In genomic region chr17:76246080-76247066, GRCh38 we compare ENCODE assay signal across 9 cellular contexts. TPM values are rescaled to one million over a fixed set of nuclear protein-coding genes. Genes with fewer than 3 reads are reported as not detected.
DNase-seq lines count a peak whose midpoint lies in the region; ATAC-seq and TF ChIP-seq lines count a peak whose summit lies in the region.
"Had no signal": no experiment of that assay in that cellular context is flagged by ENCODE, and none has a peak within 500 bp of the region (broad histone marks: within the 10 kb centered on the region; RNA-seq: fewer than 3 reads in every experiment).

No MANE protein-coding gene starts in this region.

- no peak overlapping the region for H3K4me3 ChIP-seq in astrocyte of the spinal cord (ENCODE audit: low read depth, low read length)
- H3K4me3 ChIP-seq in gastrocnemius medialis, result no peak overlapping the region

- TF ChIP-seq POLR2A in gastrocnemius medialis (IDR thresholded peaks at IDR 0.05), result peak; percentile 55 to 67

- DNase-seq in NAMALWA (ENCODE audit: low spot score) (peak; percentile 61), astrocyte of the spinal cord (ENCODE audit: low read depth, low spot score) (peak; percentile 52), gastrocnemius medialis (peak; percentile 62 to 78), NCI-H82 (lab: John Stamatoyannopoulos, UW) (no peak), ureter (ENCODE audit: low spot score) (no peak), RWPE1 (ENCODE audit: low spot score) (no peak)
- DNase-seq: left cardiac atrium had no signal

- CTCF ChIA-PET in RWPE1 (lab: Yijun Ruan, JAX), result interaction anchor here (0.5 to 3.0 kb wide), 5 partner anchors 33 to 1159 kb away, joined by 3 to 17 read pairs (median 3); no protein-coding TSS in a partner anchor

- TF ChIP-seq CTCF in astrocyte of the spinal cord (IDR thresholded peaks at IDR 0.05; ENCODE audit: low read depth, low read length) (no peak), gastrocnemius medialis (IDR thresholded peaks at IDR 0.05 in 4 of 5, conservative IDR thresholded peaks at IDR 0.05 in 1 of 5) (no peak), RWPE1 (conservative IDR thresholded peaks at IDR 0.05; ENCODE audit: low read depth) (no peak)

- H3K9me3 ChIP-seq in gastrocnemius medialis, result no peaks in the 10 kb centered on the region

- ATAC-seq in GM18868 (IDR thresholded peaks at IDR 0.05; ENCODE audit: unreplicated experiment) (peak; percentile 90), HG02571 (IDR thresholded peaks at IDR 0.05; ENCODE audit: unreplicated experiment) (peak; percentile 89), gastrocnemius medialis (peak; percentile 84 to 89)

- POLR2A ChIA-PET in RWPE1 (lab: Yijun Ruan, JAX; ENCODE audit: low non-redundant PET), result no interaction called here

- H3K27ac ChIP-seq in gastrocnemius medialis (peak overlapping the region; percentile 80 to 91 (median 83)), RWPE1 (no peak overlapping the region)

- intact Hi-C loops in gastrocnemius medialis (cut with DNase I; ENCODE audit: low total_unique reads), result loop anchor here (10.0 kb wide), 1 partner anchor 392 kb away; the partner anchor contains the start of gene WBP2

- H3K36me3 ChIP-seq in gastrocnemius medialis, result no peaks in the 10 kb centered on the region

- H3K27me3 ChIP-seq in gastrocnemius medialis, result no peaks in the 10 kb centered on the region

- peaks cover 48 to 56% of the 10 kb centered on the region in 2 donors for H3K4me1 ChIP-seq in gastrocnemius medialis

- in situ Hi-C loops in astrocyte of the spinal cord (cut with HindIII; ENCODE audit: low sequenced_read_pairs) (no loop called here), gastrocnemius medialis (cut with MboI; ENCODE audit: low sequenced_read_pairs in 4 of 4) (no loop called here)

RNA-seq across cellular contexts. Expression of gene RNF157, which starts 6.1 kb away (rescaled TPM):
- total RNA-seq in gastrocnemius medialis (100 to 1,000 TPM in 1 of 4 donors, 10 to 100 TPM in 3; 50.5 to 142 (median 85.3) TPM), ureter (4.3 TPM)

RNA-seq across cellular contexts. Expression of gene UBALD2, which starts 18.8 kb away (rescaled TPM):
- total RNA-seq in gastrocnemius medialis (100 to 1,000 TPM in 1 of 4 donors, 10 to 100 TPM in 3; 28.9 to 151 (median 52.2) TPM), ureter (89.1 TPM)

Comparison
In these comparisons a context has a peak if more than half of its experiments do, and no peak if none do; other contexts are left out.
1. DNase-seq: peak in NAMALWA (single experiment), astrocyte of the spinal cord (single experiment) and gastrocnemius medialis (2 of 2); none in NCI-H82 (single experiment), ureter (single experiment) and RWPE1 (single experiment).
2. Peak in every context shown above with its lines, with median percentiles within 50 percentile points of each other: ATAC-seq.